ENCODE assay signal across 1 cellular context in the genomic region with DNA sequence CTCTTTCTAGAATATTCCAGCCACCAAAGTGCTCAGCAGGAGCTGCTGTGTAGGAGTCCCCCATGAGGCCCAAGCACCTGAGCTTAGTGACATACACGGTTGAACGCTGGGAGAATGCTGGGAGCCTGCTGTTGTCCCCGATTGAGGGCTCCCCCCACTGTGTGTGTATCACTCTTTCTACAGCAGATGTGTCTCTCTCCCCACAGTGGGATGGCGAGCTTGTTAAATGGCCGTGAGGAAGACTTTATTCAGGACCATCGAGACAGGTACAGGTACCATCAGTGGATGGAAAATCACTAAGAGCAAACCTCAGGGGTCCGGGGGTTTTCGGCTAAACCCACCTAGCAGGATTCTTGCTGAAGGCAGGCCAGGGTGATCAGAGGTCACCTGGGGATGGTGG.
TF ChIP-seq lines count a peak whose summit lies in the region.

No MANE protein-coding gene starts in this region.

TF ChIP-seq in HCT116, 20 proteins besides CTCF, POLR2A, EP300 and RAD21:
- TF ChIP-seq ELF1 (IDR thresholded peaks at IDR 0.05; ENCODE audit: borderline replicate concordance, low read depth) (no peak), CBX3 (IDR thresholded peaks at IDR 0.05; ENCODE audit: low read depth) (no peak), CEBPB (IDR thresholded peaks at IDR 0.05; ENCODE audit: low read depth) (no peak), SP1 (IDR thresholded peaks at IDR 0.05; ENCODE audit: low read depth) (no peak), EZH2phosphoT487 (IDR thresholded peaks at IDR 0.05; ENCODE audit: borderline replicate concordance) (no peak), JUND (IDR thresholded peaks at IDR 0.05) (no peak), ZNF274 (IDR thresholded peaks at IDR 0.05; ENCODE audit: low read depth, low read length) (no peak), TCF7L2 (IDR thresholded peaks at IDR 0.05; ENCODE audit: borderline replicate concordance, extremely low read depth, insufficient read depth, insufficient read length) (no peak), ZFX (IDR thresholded peaks at IDR 0.05) (no peak), EZH2 (IDR thresholded peaks at IDR 0.05) (no peak), EGR1 (IDR thresholded peaks at IDR 0.05; ENCODE audit: low read depth) (no peak), SRF (IDR thresholded peaks at IDR 0.05; ENCODE audit: low read depth) (no peak), POLR2AphosphoS5 (IDR thresholded peaks at IDR 0.05; ENCODE audit: low read depth, low read length) (no peak), YY1 (IDR thresholded peaks at IDR 0.05; ENCODE audit: extremely low read depth, insufficient replicate concordance, low read depth, low read length) (no peak), FOSL1 (IDR thresholded peaks at IDR 0.05; ENCODE audit: low read depth) (no peak), SIN3A (IDR thresholded peaks at IDR 0.05; ENCODE audit: low read depth) (no peak)
- TF ChIP-seq, protein P1, sequence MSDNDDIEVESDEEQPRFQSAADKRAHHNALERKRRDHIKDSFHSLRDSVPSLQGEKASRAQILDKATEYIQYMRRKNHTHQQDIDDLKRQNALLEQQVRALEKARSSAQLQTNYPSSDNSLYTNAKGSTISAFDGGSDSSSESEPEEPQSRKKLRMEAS (IDR thresholded peaks at IDR 0.05), result no peak
- TF ChIP-seq, protein P2, sequence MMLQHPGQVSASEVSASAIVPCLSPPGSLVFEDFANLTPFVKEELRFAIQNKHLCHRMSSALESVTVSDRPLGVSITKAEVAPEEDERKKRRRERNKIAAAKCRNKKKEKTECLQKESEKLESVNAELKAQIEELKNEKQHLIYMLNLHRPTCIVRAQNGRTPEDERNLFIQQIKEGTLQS (IDR thresholded peaks at IDR 0.05), result no peak
- TF ChIP-seq, protein P3, sequence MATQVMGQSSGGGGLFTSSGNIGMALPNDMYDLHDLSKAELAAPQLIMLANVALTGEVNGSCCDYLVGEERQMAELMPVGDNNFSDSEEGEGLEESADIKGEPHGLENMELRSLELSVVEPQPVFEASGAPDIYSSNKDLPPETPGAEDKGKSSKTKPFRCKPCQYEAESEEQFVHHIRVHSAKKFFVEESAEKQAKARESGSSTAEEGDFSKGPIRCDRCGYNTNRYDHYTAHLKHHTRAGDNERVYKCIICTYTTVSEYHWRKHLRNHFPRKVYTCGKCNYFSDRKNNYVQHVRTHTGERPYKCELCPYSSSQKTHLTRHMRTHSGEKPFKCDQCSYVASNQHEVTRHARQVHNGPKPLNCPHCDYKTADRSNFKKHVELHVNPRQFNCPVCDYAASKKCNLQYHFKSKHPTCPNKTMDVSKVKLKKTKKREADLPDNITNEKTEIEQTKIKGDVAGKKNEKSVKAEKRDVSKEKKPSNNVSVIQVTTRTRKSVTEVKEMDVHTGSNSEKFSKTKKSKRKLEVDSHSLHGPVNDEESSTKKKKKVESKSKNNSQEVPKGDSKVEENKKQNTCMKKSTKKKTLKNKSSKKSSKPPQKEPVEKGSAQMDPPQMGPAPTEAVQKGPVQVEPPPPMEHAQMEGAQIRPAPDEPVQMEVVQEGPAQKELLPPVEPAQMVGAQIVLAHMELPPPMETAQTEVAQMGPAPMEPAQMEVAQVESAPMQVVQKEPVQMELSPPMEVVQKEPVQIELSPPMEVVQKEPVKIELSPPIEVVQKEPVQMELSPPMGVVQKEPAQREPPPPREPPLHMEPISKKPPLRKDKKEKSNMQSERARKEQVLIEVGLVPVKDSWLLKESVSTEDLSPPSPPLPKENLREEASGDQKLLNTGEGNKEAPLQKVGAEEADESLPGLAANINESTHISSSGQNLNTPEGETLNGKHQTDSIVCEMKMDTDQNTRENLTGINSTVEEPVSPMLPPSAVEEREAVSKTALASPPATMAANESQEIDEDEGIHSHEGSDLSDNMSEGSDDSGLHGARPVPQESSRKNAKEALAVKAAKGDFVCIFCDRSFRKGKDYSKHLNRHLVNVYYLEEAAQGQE (IDR thresholded peaks at IDR 0.05; ENCODE audit: low read depth), result no peak
- TF ChIP-seq, protein P4, sequence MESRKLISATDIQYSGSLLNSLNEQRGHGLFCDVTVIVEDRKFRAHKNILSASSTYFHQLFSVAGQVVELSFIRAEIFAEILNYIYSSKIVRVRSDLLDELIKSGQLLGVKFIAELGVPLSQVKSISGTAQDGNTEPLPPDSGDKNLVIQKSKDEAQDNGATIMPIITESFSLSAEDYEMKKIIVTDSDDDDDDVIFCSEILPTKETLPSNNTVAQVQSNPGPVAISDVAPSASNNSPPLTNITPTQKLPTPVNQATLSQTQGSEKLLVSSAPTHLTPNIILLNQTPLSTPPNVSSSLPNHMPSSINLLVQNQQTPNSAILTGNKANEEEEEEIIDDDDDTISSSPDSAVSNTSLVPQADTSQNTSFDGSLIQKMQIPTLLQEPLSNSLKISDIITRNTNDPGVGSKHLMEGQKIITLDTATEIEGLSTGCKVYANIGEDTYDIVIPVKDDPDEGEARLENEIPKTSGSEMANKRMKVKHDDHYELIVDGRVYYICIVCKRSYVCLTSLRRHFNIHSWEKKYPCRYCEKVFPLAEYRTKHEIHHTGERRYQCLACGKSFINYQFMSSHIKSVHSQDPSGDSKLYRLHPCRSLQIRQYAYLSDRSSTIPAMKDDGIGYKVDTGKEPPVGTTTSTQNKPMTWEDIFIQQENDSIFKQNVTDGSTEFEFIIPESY (IDR thresholded peaks at IDR 0.05; ENCODE audit: extremely low read depth, insufficient replicate concordance, low read length), result no peak
